In the genomic region with DNA sequence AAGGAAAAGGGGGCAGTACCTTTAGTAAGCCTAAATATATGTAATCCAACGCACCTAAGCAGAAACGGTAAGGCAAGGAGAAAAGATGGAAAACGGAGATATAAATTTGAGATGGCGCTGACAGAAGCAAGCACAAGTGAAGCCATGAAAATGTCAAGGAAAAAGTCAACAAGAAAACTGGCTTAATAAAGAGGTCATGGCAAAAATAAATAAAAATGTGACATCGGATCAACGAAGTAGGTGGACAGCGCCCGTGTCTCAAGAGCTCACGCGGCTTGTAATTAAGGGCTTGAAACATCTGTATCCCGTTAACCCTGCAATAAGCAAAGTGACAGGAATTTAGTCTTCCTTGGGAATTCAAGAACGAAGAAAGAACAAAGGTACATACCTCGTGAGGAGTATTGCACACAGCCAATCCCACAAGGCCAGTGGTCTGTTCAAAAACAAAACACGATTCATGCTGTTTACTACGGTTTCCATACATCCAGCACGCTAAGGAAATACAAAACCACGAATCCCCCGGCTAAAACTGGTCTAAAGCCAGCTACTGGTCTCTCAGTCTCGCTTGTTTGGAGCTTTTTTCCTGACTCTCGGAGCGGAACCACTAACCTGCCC, we compare ENCODE assay signal across 8 cellular contexts. TPM values are rescaled to one million over a fixed set of nuclear protein-coding genes. Genes with fewer than 3 reads are reported as not detected.
DNase-seq lines count a peak whose midpoint lies in the region; ATAC-seq and TF ChIP-seq lines count a peak whose summit lies in the region.

No MANE protein-coding gene starts in this region.

- WGBS in heart right ventricle, 2 donors: 0 to 2% methylated on average over 21 of the region's 21 CpGs
- WGBS in spleen, 5 donors: 2 to 4% (median 2%) methylated on average over 21 of the region's 21 CpGs

- peak; percentile 44 for ATAC-seq in GM23338
- ATAC-seq in heart right ventricle: peak; percentile 3 to 45 (median 32)

- intact Hi-C loops in heart right ventricle (cut with DNase I) (loop anchor here in 5 of 10 donors (1.0 to 10.0 kb wide), 8 partner anchors 22 to 1415 kb away; partner anchors contain the start of genes IQUB (in 3 of the 5), WASL (in 3 of the 5) and AASS (in 1 of the 5)), spleen (cut with DNase I; ENCODE audit: low total_unique reads) (no loop called here)

- DNase-seq in BE2C (no peak), GM23338 (ENCODE audit: low spot score) (peak; percentile 35), RKO (ENCODE audit: low spot score) (peak; percentile 46), heart right ventricle (no peak), spleen (no peak), NCI-H2227 (lab: John Stamatoyannopoulos, UW; ENCODE audit: unreplicated experiment) (no peak)
- DNase-seq in activated CD4-positive, alpha-beta T cell treated with anti-CD3 and anti-CD28 coated beads, Interleukin-2, amount 50 U/mL, for 4 hours: no peak
- DNase-seq in activated CD4-positive, alpha-beta memory T cell treated with anti-CD3 and anti-CD28 coated beads, Interleukin-2, amount 10 ng/mL, durations not matched to agents 7 days and 5 days: no peak

- peaks cover 51% of the 10 kb centered on the region for H3K79me2 ChIP-seq in GM23338 (replicated peaks; ENCODE audit: insufficient read depth)

- H3F3A ChIP-seq in GM23338 (replicated peaks; ENCODE audit: low read depth): no peaks in the 10 kb centered on the region

- H3K4me2 ChIP-seq in GM23338: peak overlapping the region; percentile 95

- peak overlapping the region; percentile 72; the same call in 1 of the 2 replicates for H2AFZ ChIP-seq in GM23338

- H3K4me1 Mint-ChIP-seq in GM23338: no peaks in the 10 kb centered on the region; the same call in 1 of the 3 replicates
- peaks cover 2% of the 10 kb centered on the region for H3K4me1 Mint-ChIP-seq in activated CD4-positive, alpha-beta memory T cell treated with anti-CD3 and anti-CD28 coated beads, Interleukin-2, amount 10 ng/mL, durations not matched to agents 7 days and 5 days

- no peaks in the 10 kb centered on the region for H3K4me1 ChIP-seq in BE2C
- peaks cover 10% of the 10 kb centered on the region; the same call in 1 of the 2 replicates for H3K4me1 ChIP-seq in GM23338 (ENCODE audit: insufficient read depth)
- H3K4me1 ChIP-seq in heart right ventricle: peaks cover 3 to 52% (median 40%) of the 10 kb centered on the region in 9 donors
- peaks cover 6 to 57% (median 39%) of the 10 kb centered on the region in 6 donors for H3K4me1 ChIP-seq in spleen

- no peak overlapping the region for H3K4me3 Mint-ChIP-seq in GM23338
- no peak overlapping the region for H3K4me3 Mint-ChIP-seq in activated CD4-positive, alpha-beta memory T cell treated with anti-CD3 and anti-CD28 coated beads, Interleukin-2, amount 10 ng/mL, durations not matched to agents 7 days and 5 days

- H3K27me3 ChIP-seq in BE2C (no peaks in the 10 kb centered on the region), GM23338 (ENCODE audit: insufficient read depth) (no peaks in the 10 kb centered on the region), heart right ventricle (no peaks in the 10 kb centered on the region), spleen (replicated peaks in 1 of 7) (no peaks in the 10 kb centered on the region)

- no peak overlapping the region for H3K27ac Mint-ChIP-seq in GM23338
- no peak overlapping the region for H3K27ac Mint-ChIP-seq in activated CD4-positive, alpha-beta memory T cell treated with anti-CD3 and anti-CD28 coated beads, Interleukin-2, amount 10 ng/mL, durations not matched to agents 7 days and 5 days

- TF ChIP-seq POLR2A in spleen (IDR thresholded peaks at IDR 0.05): no peak

- peaks cover 15% of the 10 kb centered on the region for H3K36me3 Mint-ChIP-seq in GM23338 (ENCODE audit: low read depth)
- peaks cover 14% of the 10 kb centered on the region for H3K36me3 Mint-ChIP-seq in activated CD4-positive, alpha-beta memory T cell treated with anti-CD3 and anti-CD28 coated beads, Interleukin-2, amount 10 ng/mL, durations not matched to agents 7 days and 5 days (ENCODE audit: low read depth)

- peak overlapping the region; percentile 14; the same call in 1 of the 2 replicates for H3K27ac ChIP-seq in GM23338 (ENCODE audit: low read depth)
- peak overlapping the region; percentile 89 to 96 (median 92) for H3K27ac ChIP-seq in heart right ventricle
- H3K27ac ChIP-seq in spleen: peak overlapping the region; percentile 63 to 90 (median 85)

- TF ChIP-seq CTCF in BE2C (IDR thresholded peaks at IDR 0.05; ENCODE audit: low read depth, low read length) (no peak), GM23338 (conservative IDR thresholded peaks at IDR 0.05; ENCODE audit: low read depth in 2 of 2) (no peak), heart right ventricle (IDR thresholded peaks at IDR 0.05) (no peak), spleen (IDR thresholded peaks at IDR 0.05 in 8 of 11, conservative IDR thresholded peaks at IDR 0.05 in 3 of 11) (no peak)

- no peaks in the 10 kb centered on the region for H3K27me3 Mint-ChIP-seq in GM23338 (ENCODE audit: insufficient read depth, low read depth, poor library complexity)
- H3K27me3 Mint-ChIP-seq in activated CD4-positive, alpha-beta memory T cell treated with anti-CD3 and anti-CD28 coated beads, Interleukin-2, amount 10 ng/mL, durations not matched to agents 7 days and 5 days: peaks cover 2% of the 10 kb centered on the region

- H3K9me3 Mint-ChIP-seq in GM23338: no peaks in the 10 kb centered on the region
- H3K9me3 Mint-ChIP-seq in activated CD4-positive, alpha-beta memory T cell treated with anti-CD3 and anti-CD28 coated beads, Interleukin-2, amount 10 ng/mL, durations not matched to agents 7 days and 5 days: peaks cover 4% of the 10 kb centered on the region

- peak overlapping the region; percentile 81 for H3K4me3 ChIP-seq in BE2C (ENCODE audit: low read depth, low read length)
- H3K4me3 ChIP-seq in GM23338: peak overlapping the region; percentile 76
- H3K4me3 ChIP-seq in heart right ventricle: peak overlapping the region; percentile 61 to 92 (median 76)
- H3K4me3 ChIP-seq in spleen: peak overlapping the region; percentile 69 to 91 (median 83)

- H3K9me3 ChIP-seq in BE2C: no peaks in the 10 kb centered on the region
- peaks cover 0 to 2% (median 0%) of the 10 kb centered on the region in 11 donors for H3K9me3 ChIP-seq in heart right ventricle
- H3K9me3 ChIP-seq in spleen: peaks cover 0 to 3% (median 0%) of the 10 kb centered on the region in 8 donors

- POLR2A ChIA-PET in activated CD4-positive, alpha-beta memory T cell treated with anti-CD3 and anti-CD28 coated beads, Interleukin-2, amount 10 ng/mL, durations not matched to agents 7 days and 5 days (lab: Charles Lee): interaction anchor here (0.6 to 2.0 kb wide), 8 partner anchors 15 to 1372 kb away, joined by 3 to 10 read pairs (median 4); partner anchors contain the start of genes POT1 and WASL

- no peaks in the 10 kb centered on the region; the same call in 1 of the 2 replicates for H4K20me1 ChIP-seq in GM23338 (replicated peaks; ENCODE audit: insufficient read depth)

- H3K9me2 ChIP-seq in GM23338 (ENCODE audit: insufficient read depth): no peaks in the 10 kb centered on the region

- H3K36me3 ChIP-seq in BE2C (peaks cover 14% of the 10 kb centered on the region), GM23338 (ENCODE audit: insufficient read depth) (peaks cover 4% of the 10 kb centered on the region), heart right ventricle (peaks cover 0 to 38% (median 0%) of the 10 kb centered on the region in 9 donors), spleen (peaks cover 0 to 34% (median 0%) of the 10 kb centered on the region in 6 donors)

- CTCF ChIA-PET in activated CD4-positive, alpha-beta memory T cell treated with anti-CD3 and anti-CD28 coated beads, Interleukin-2, amount 10 ng/mL, durations not matched to agents 7 days and 5 days (lab: Charles Lee): interaction anchor here (1.1 to 1.9 kb wide), 7 partner anchors 10 to 124 kb away, joined by 3 to 17 read pairs (median 3); partner anchors contain the start of gene IQUB

RNA-seq across cellular contexts. Expression of gene NDUFA5, which starts 0.5 kb away (rescaled TPM):
- 135 TPM for polyA plus RNA-seq in BE2C (2012; ENCODE audit: insufficient read depth, insufficient read length, low read depth)
- 55.2 and 70.2 TPM in 2 replicates for total RNA-seq in GM23338 (2014; rRNA removed; shearing (Covaris generic))
- polyA plus RNA-seq in GM23338 (2016; fragmentation: Nextera tagmentation; extraction: Ambion mirVana) (189 and 207 TPM in 2 replicates), heart right ventricle (100 to 1,000 TPM; 123 to 491 TPM), spleen (10 to 100 TPM; 67.4 to 85.2 (median 76.0) TPM)
- total RNA-seq in heart right ventricle (100 to 1,000 TPM; 185 to 358 (median 281) TPM), spleen (10 to 100 TPM; 40.6 to 60.5 (median 48.8) TPM)
- 10 to 100 TPM; 52.7 to 54.0 TPM for total RNA-seq in activated CD4-positive, alpha-beta memory T cell treated with anti-CD3 and anti-CD28 coated beads, Interleukin-2, amount 10 ng/mL, durations not matched to agents 7 days and 5 days

RNA-seq across cellular contexts. Expression of gene IQUB, which starts 22.7 kb away (rescaled TPM):
- polyA plus RNA-seq in BE2C (2012; ENCODE audit: insufficient read depth, insufficient read length, low read depth): not detected
- total RNA-seq in GM23338 (2014; rRNA removed; shearing (Covaris generic)): 1.1 and 1.6 TPM in 2 replicates
- polyA plus RNA-seq in GM23338 (2016; fragmentation: Nextera tagmentation; extraction: Ambion mirVana): 0.57 and 0.79 TPM in 2 replicates
- total RNA-seq in heart right ventricle: under 1 TPM; 0.17 to 0.83 (median 0.53) TPM
- polyA plus RNA-seq in heart right ventricle: under 1 TPM; 0.13 to 0.15 TPM
- 1 to 10 TPM in 1 of 7 donors, under 1 TPM in 6; 0.16 to 1.0 (median 0.43) TPM for total RNA-seq in spleen
- polyA plus RNA-seq in spleen: under 1 TPM; 0.05 to 0.07 (median 0.06) TPM
- total RNA-seq in activated CD4-positive, alpha-beta memory T cell treated with anti-CD3 and anti-CD28 coated beads, Interleukin-2, amount 10 ng/mL, durations not matched to agents 7 days and 5 days: not detected

RNA-seq across cellular contexts. Expression of gene ASB15, which starts 44.5 kb away (rescaled TPM):
- polyA plus RNA-seq in BE2C (2012; ENCODE audit: insufficient read depth, insufficient read length, low read depth): not detected
- not detected in 2 replicates for total RNA-seq in GM23338 (2014; rRNA removed; shearing (Covaris generic))
- not detected in 2 replicates for polyA plus RNA-seq in GM23338 (2016; fragmentation: Nextera tagmentation; extraction: Ambion mirVana)
- total RNA-seq in heart right ventricle: 10 to 100 TPM; 24.8 to 80.6 (median 55.8) TPM
- 10 to 100 TPM in 1 of 2 donors, under 1 TPM in 1; 0.99 to 20.3 TPM for polyA plus RNA-seq in heart right ventricle
- not detected for total RNA-seq in spleen
- polyA plus RNA-seq in spleen: under 1 TPM in 1 of 3 donors, not detected in 2; 0.03 TPM
- total RNA-seq in activated CD4-positive, alpha-beta memory T cell treated with anti-CD3 and anti-CD28 coated beads, Interleukin-2, amount 10 ng/mL, durations not matched to agents 7 days and 5 days: not detected

Comparison
In these comparisons a context has a peak if more than half of its experiments do, and no peak if none do; other contexts are left out.
1. DNase-seq: peak in GM23338 (single experiment) and RKO (single experiment); none in BE2C (single experiment), heart right ventricle (0 of 2), spleen (single experiment), activated CD4-positive, alpha-beta T cell treated with anti-CD3 and anti-CD28 coated beads, Interleukin-2, amount 50 U/mL, for 4 hours (0 of 2), activated CD4-positive, alpha-beta memory T cell treated with anti-CD3 and anti-CD28 coated beads, Interleukin-2, amount 10 ng/mL, durations not matched to agents 7 days and 5 days (single experiment) and NCI-H2227 (single experiment).
2. H3K27ac ChIP-seq: peak in every context shown above with its lines; median percentile 92 in heart right ventricle; 85 in spleen; 14 in GM23338.
3. RNA of gene ASB15, which starts 44.5 kb away (total RNA-seq): 24.8 to 80.6 TPM in heart right ventricle; not detected in GM23338, not detected in spleen and not detected in activated CD4-positive, alpha-beta memory T cell treated with anti-CD3 and anti-CD28 coated beads, Interleukin-2, amount 10 ng/mL, durations not matched to agents 7 days and 5 days; every median in the first group is over 10 times any median in the second.
4. Peak in every context shown above with its lines, with median percentiles within 50 percentile points of each other: H3K4me3 ChIP-seq.